10 cellular contexts compared by ENCODE assay signal in the genomic region with DNA sequence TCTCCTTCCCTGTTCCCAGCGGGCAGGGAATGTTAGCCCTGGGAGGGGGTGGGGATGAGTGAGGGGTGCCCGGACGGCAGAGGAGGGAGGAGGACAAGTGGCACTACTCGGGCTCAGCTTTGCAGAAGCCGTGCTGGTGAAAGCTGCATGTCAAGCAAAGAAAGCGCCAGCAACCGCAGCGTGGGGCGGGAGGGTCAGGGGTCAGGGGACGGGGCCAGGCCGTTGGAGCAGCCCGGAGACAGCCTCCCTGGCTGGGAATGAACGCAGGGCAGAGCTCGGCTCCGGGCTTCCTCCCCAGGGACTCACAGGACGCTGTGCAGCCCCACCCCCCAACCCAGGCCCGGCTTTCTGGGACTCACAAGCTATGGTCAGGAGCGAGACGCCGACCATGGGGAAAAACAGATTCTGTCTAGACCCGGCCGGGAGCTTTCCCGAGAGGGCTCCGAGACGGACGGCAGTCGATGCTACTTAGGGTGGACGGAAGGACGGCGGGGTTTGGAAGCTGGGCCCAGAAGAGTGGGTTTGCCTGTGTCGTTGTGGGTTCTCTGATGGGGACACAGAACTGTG.
A peak's percentile ranks its signal among the peaks of the same experiment; 100 is the strongest.
DNase-seq lines count a peak whose midpoint lies in the region; ATAC-seq and TF ChIP-seq lines count a peak whose summit lies in the region.
"Had no signal": no experiment of that assay in that cellular context is flagged by ENCODE, and none has a peak within 500 bp of the region (broad histone marks: within the 10 kb centered on the region; RNA-seq: fewer than 3 reads in every experiment).

No MANE protein-coding gene starts in this region.

- H3K9ac ChIP-seq in subcutaneous abdominal adipose tissue (ENCODE audit: low read length in 5 of 5), result peak overlapping the region in 3 of 5 donors; percentile 1 to 74 (median 33)

- DNase-seq in Panc1 (ENCODE audit: low read depth, low spot score) (no peak), dorsolateral prefrontal cortex (peak in 2 of 10 donors; percentile 9 to 33), memory B cell (ENCODE audit: low spot score in 2 of 2) (no peak), HUDEP-2 (lab: John Stamatoyannopoulos, UW; ENCODE audit: unreplicated experiment in 76 of 76) (no peak), NCI-H1930 (lab: John Stamatoyannopoulos, UW) (no peak), cortex of kidney (lab: John Stamatoyannopoulos, UW) (no peak)

- POLR2A ChIA-PET in Panc1 (lab: Charles Lee), result no interaction called here

- H3K27ac ChIP-seq in Panc1 (ENCODE audit: low read length) (peak overlapping the region; percentile 65; the same call in 1 of the 2 replicates), dorsolateral prefrontal cortex (peak overlapping the region in 48 of 59 donors; percentile 4 to 88 (median 64)), subcutaneous abdominal adipose tissue (ENCODE audit: low read depth, low read length) (no peak overlapping the region)
- H3K27ac ChIP-seq: RWPE1 had no signal

- intact Hi-C loops in Panc1 (cut with micrococcal nuclease; ENCODE audit: unreplicated experiment) (no loop called here), dorsolateral prefrontal cortex (cut with DNase I) (no loop called here)

- H3K9me3 Mint-ChIP-seq in memory B cell, result no peaks in the 10 kb centered on the region

- no peak overlapping the region for H3K27ac Mint-ChIP-seq in memory B cell

- H3K9me3 ChIP-seq in Panc1 (ENCODE audit: control insufficient read depth, insufficient read depth, low read depth, low read length) (no peaks in the 10 kb centered on the region), subcutaneous abdominal adipose tissue (ENCODE audit: control insufficient read depth in 5 of 5, low read length in 5 of 5) (no peaks in the 10 kb centered on the region)

- CTCF ChIA-PET in Panc1 (lab: Charles Lee), result no interaction called here

- H3K4me3 ChIP-seq in Panc1 (ENCODE audit: low read depth in 2 of 2, low read length in 2 of 2), result peak overlapping the region; percentile 44 to 46
- peak overlapping the region; percentile 29 to 79 (median 60) for H3K4me3 ChIP-seq in dorsolateral prefrontal cortex
- peak overlapping the region; percentile 59 to 77 (median 64) for H3K4me3 ChIP-seq in subcutaneous abdominal adipose tissue (ENCODE audit: low read depth in 1 of 5, low read length in 5 of 5)

- H3K4me3 Mint-ChIP-seq in memory B cell, result peak overlapping the region; percentile 46

- H3K36me3 ChIP-seq in Panc1 (ENCODE audit: control insufficient read depth, insufficient read depth, low read length), result no peaks in the 10 kb centered on the region
- H3K36me3 ChIP-seq in subcutaneous abdominal adipose tissue (ENCODE audit: control insufficient read depth in 5 of 5, insufficient read depth in 5 of 5, low read length in 5 of 5), result no peaks in the 10 kb centered on the region

- in situ Hi-C loops in Panc1 (cut with HindIII; ENCODE audit: low pct_unique_long_range_greater_than_20kb, low sequenced_read_pairs), result no loop called here

- no peaks in the 10 kb centered on the region for H3K36me3 Mint-ChIP-seq in memory B cell
- H3K36me3 Mint-ChIP-seq: brain had no signal

- H3K27me3 ChIP-seq in Panc1 (ENCODE audit: control insufficient read depth, insufficient read depth, low read length) (no peaks in the 10 kb centered on the region), dorsolateral prefrontal cortex (peaks cover 0 to 8% (median 0%) of the 10 kb centered on the region in 45 donors), subcutaneous abdominal adipose tissue (ENCODE audit: control insufficient read depth in 5 of 5, insufficient read depth in 4 of 5, low read length in 5 of 5) (peaks cover 6 to 32% (median 14%) of the 10 kb centered on the region in 5 donors)

- no peaks in the 10 kb centered on the region for H3K4me1 Mint-ChIP-seq in memory B cell

- H3K4me1 ChIP-seq in Panc1 (ENCODE audit: control insufficient read depth, insufficient read depth, low read length) (no peaks in the 10 kb centered on the region; the same call in 1 of the 2 replicates), subcutaneous abdominal adipose tissue (ENCODE audit: control insufficient read depth in 5 of 5, insufficient read depth in 5 of 5, low read length in 5 of 5) (peaks cover 5 to 24% (median 19%) of the 10 kb centered on the region in 5 donors)

- H3K27me3 Mint-ChIP-seq in memory B cell, result peaks cover 4% of the 10 kb centered on the region

- peak; percentile 31 for ATAC-seq in Panc1
- no peak for ATAC-seq in memory B cell (ENCODE audit: low read depth)
- ATAC-seq in GM18858 (IDR thresholded peaks at IDR 0.05; ENCODE audit: unreplicated experiment), result no peak

- TF ChIP-seq CTCF in Panc1 (IDR thresholded peaks at IDR 0.05) (no peak), dorsolateral prefrontal cortex (IDR thresholded peaks at IDR 0.05 in 54 of 56, conservative IDR thresholded peaks at IDR 0.05 in 2 of 56; ENCODE audit: low read depth in 1 of 56, partially characterized antibody in 56 of 56) (peak in 1 of 56 donors; percentile 1)

- BruUV-seq in Panc1 (replicated peaks; lab: Mats Ljungman, UMichigan), result no TSS peak
